In the genomic region with DNA sequence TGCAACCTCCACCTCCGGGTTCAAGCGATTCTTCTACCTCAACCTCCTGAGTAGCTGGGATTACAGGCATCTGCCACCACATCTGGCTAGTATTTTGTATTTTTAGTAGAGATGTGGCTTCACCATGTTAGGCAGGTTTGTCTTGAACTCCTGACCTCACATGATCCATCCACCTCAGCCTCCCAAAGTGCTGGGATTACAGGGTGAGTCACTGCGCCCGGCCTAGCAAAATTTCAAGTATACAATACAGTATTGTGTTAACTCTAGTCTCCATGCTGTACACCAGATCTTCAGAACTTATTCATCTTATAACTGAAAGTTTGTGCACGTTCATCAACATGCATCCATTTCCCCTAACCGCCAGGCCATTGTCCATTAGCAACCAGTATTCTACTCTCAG, we compare ENCODE assay signal across 32 cellular contexts.
"Had no signal": no experiment of that assay in that cellular context is flagged by ENCODE, and none has a peak within 500 bp of the region (broad histone marks: within the 10 kb centered on the region; RNA-seq: fewer than 3 reads in every experiment).

No MANE protein-coding gene starts in this region.

- H3K27ac ChIP-seq: adrenal gland, body of pancreas, brain microvascular endothelial cell, breast epithelium, VCaP had no signal

- ATAC-seq: activated CD8-positive, alpha-beta T cell treated with anti-CD3 and anti-CD28 coated beads for 36 hours; activated naive CD4-positive, alpha-beta T cell treated with anti-CD3 and anti-CD28 coated beads, Interleukin-2, amount 50 U/mL, for 72 hours; activated T-cell treated with anti-CD3 and anti-CD28 coated beads, Interleukin-2, amount 50 U/mL, for 4 hours; activated T-cell treated with anti-CD3 and anti-CD28 coated beads, Interleukin-2, amount 50 U/mL, for 72 hours; activated T-helper 17 cell treated with anti-CD3 and anti-CD28 coated beads, Interleukin-2, amount 50 U/mL, for 72 hours; body of pancreas had no signal

- H3K27me3 Mint-ChIP-seq: activated B cell treated with CpG ODN at 0.5 μM for 24 hours; activated CD4-positive, alpha-beta memory T cell treated with anti-CD3 and anti-CD28 coated beads for 36 hours; activated CD4-positive, alpha-beta T cell treated with anti-CD3 and anti-CD28 coated beads, Interleukin-2, amount 10 ng/mL, durations not matched to agents 24 days and 14 days; activated CD8-positive, alpha-beta T cell treated with anti-CD3 and anti-CD28 coated beads for 36 hours; activated naive CD4-positive, alpha-beta T cell treated with anti-CD3 and anti-CD28 coated beads, Interleukin-2, amount 10 ng/mL, durations not matched to agents 7 days and 5 days; activated naive CD8-positive, alpha-beta T cell treated with anti-CD3 and anti-CD28 coated beads for 36 hours; activated T-helper 17 cell treated with anti-CD3 and anti-CD28 coated beads, Interleukin-2, amount 50 U/mL, for 72 hours had no signal

- H3K36me3 Mint-ChIP-seq: activated CD4-positive, alpha-beta memory T cell treated with anti-CD3 and anti-CD28 coated beads for 36 hours; activated naive CD4-positive, alpha-beta T cell treated with anti-CD3 and anti-CD28 coated beads, Interleukin-2, amount 10 ng/mL, durations not matched to agents 7 days and 5 days; activated naive CD4-positive, alpha-beta T cell treated with anti-CD3 and anti-CD28 coated beads, Interleukin-2, amount 50 U/mL, for 72 hours; activated naive CD8-positive, alpha-beta T cell treated with anti-CD3 and anti-CD28 coated beads for 36 hours had no signal

- H3K36me3 ChIP-seq: adrenal gland, brain microvascular endothelial cell, breast epithelium had no signal

- DNase-seq: activated B cell treated with CpG ODN at 0.5 μM for 24 hours; activated CD4-positive, alpha-beta memory T cell treated with anti-CD3 and anti-CD28 coated beads for 36 hours; activated CD4-positive, alpha-beta T cell treated with anti-CD3 and anti-CD28 coated beads for 4 hours; activated CD4-positive, alpha-beta T cell treated with anti-CD3 and anti-CD28 coated beads, Interleukin-2, amount 10 ng/mL, durations not matched to agents 24 days and 14 days; activated CD4-positive, alpha-beta T cell treated with anti-CD3 and anti-CD28 coated beads, Interleukin-2, amount 50 U/mL, for 1 hour; activated CD4-positive, alpha-beta T cell treated with anti-CD3 and anti-CD28 coated beads, Interleukin-2, amount 50 U/mL, for 4 hours; activated CD4-positive, CD25-positive, alpha-beta regulatory T cell treated with anti-CD3 and anti-CD28 coated beads, Interleukin-2, amount 50 U/mL, for 72 hours; activated CD8-positive, alpha-beta memory T cell treated with anti-CD3 and anti-CD28 coated beads, Interleukin-2, amount 50 U/mL, for 4 hours; activated CD8-positive, alpha-beta T cell treated with anti-CD3 and anti-CD28 coated beads for 36 hours; activated effector memory CD4-positive, alpha-beta T cell treated with anti-CD3 and anti-CD28 coated beads, Interleukin-2, amount 50 U/mL, for 16 hours; activated naive CD4-positive, alpha-beta T cell treated with anti-CD3 and anti-CD28 coated beads, Interleukin-2, amount 10 ng/mL, durations not matched to agents 7 days and 5 days; activated naive CD4-positive, alpha-beta T cell treated with Interleukin-2 at 50 U/mL for 16 hours; activated naive CD8-positive, alpha-beta T cell treated with anti-CD3 and anti-CD28 coated beads for 36 hours; activated T-cell treated with anti-CD3 and anti-CD28 coated beads for 4 hours; activated T-cell treated with anti-CD3 and anti-CD28 coated beads, Interleukin-2, amount 50 U/mL, for 1 hour; activated T-cell treated with anti-CD3 and anti-CD28 coated beads, Interleukin-2, amount 50 U/mL, for 4 hours; activated T-cell treated with anti-CD3 and anti-CD28 coated beads, Interleukin-2, amount 50 U/mL, for 72 hours; adrenal gland; amniotic stem cell; aorta; body of pancreas; brain microvascular endothelial cell; central memory CD4-positive, alpha-beta T cell; T-helper 2 cell; T-helper 9 cell had no signal

- H3K27ac Mint-ChIP-seq: activated B cell treated with CpG ODN at 0.5 μM for 24 hours; activated CD4-positive, alpha-beta memory T cell treated with anti-CD3 and anti-CD28 coated beads for 36 hours; activated CD4-positive, alpha-beta T cell treated with anti-CD3 and anti-CD28 coated beads, Interleukin-2, amount 10 ng/mL, durations not matched to agents 24 days and 14 days; activated CD8-positive, alpha-beta T cell treated with anti-CD3 and anti-CD28 coated beads for 36 hours; activated naive CD4-positive, alpha-beta T cell treated with anti-CD3 and anti-CD28 coated beads, Interleukin-2, amount 10 ng/mL, durations not matched to agents 7 days and 5 days; activated naive CD4-positive, alpha-beta T cell treated with anti-CD3 and anti-CD28 coated beads, Interleukin-2, amount 50 U/mL, for 72 hours; activated naive CD8-positive, alpha-beta T cell treated with anti-CD3 and anti-CD28 coated beads for 36 hours; activated T-cell treated with anti-CD3 and anti-CD28 coated beads, Interleukin-2, amount 50 U/mL, for 72 hours; activated T-helper 1 cell treated with anti-CD3 and anti-CD28 coated beads, Interleukin-12 subunit alpha, Interleukin-12 subunit beta, Interleukin-2, Interleukin-4 antibody, amounts not matched to agents 30 ng/mL and 10 ng/mL and 1 ng/mL, durations not matched to agents 14 hours and 24 hours and 36 hours; activated T-helper 17 cell treated with anti-CD3 and anti-CD28 coated beads, Interleukin-2, amount 50 U/mL, for 72 hours; T-helper 1 cell treated with Interleukin-12 subunit alpha and Interleukin-12 subunit beta and Interleukin-4 antibody, amounts not matched to agents 30 μg/mL and 1 μg/mL, for 36 hours; T-helper 2 cell treated with Interferon-gamma antibody and Interleukin-4, amounts not matched to agents 5 μg/mL and 100 μg/mL, for 36 hours had no signal

- H3K4me1 Mint-ChIP-seq: activated B cell treated with CpG ODN at 0.5 μM for 24 hours; activated CD4-positive, alpha-beta T cell treated with anti-CD3 and anti-CD28 coated beads, Interleukin-2, amount 10 ng/mL, durations not matched to agents 24 days and 14 days; activated naive CD4-positive, alpha-beta T cell treated with anti-CD3 and anti-CD28 coated beads, Interleukin-2, amount 10 ng/mL, durations not matched to agents 7 days and 5 days; activated naive CD8-positive, alpha-beta T cell treated with anti-CD3 and anti-CD28 coated beads for 36 hours; activated T-helper 17 cell treated with anti-CD3 and anti-CD28 coated beads, Interleukin-2, amount 50 U/mL, for 72 hours had no signal

- H3K4me1 ChIP-seq: adrenal gland, body of pancreas, breast epithelium had no signal

- H3K9me3 Mint-ChIP-seq: activated CD4-positive, alpha-beta T cell treated with anti-CD3 and anti-CD28 coated beads, Interleukin-2, amount 10 ng/mL, durations not matched to agents 24 days and 14 days; activated T-helper 1 cell treated with anti-CD3 and anti-CD28 coated beads, Interleukin-12 subunit alpha, Interleukin-12 subunit beta, Interleukin-2, Interleukin-4 antibody, amounts not matched to agents 30 ng/mL and 10 ng/mL and 1 ng/mL, durations not matched to agents 14 hours and 24 hours and 36 hours had no signal

- H3K9me3 ChIP-seq: adrenal gland, body of pancreas, breast epithelium had no signal

- H3K27me3 ChIP-seq: adrenal gland, body of pancreas, brain microvascular endothelial cell, breast epithelium had no signal

- H3K4me3 ChIP-seq: adrenal gland, body of pancreas, breast epithelium had no signal

- H3K4me3 Mint-ChIP-seq: activated B cell treated with CpG ODN at 0.5 μM for 24 hours; activated CD4-positive, alpha-beta memory T cell treated with anti-CD3 and anti-CD28 coated beads for 36 hours; activated CD4-positive, alpha-beta T cell treated with anti-CD3 and anti-CD28 coated beads, Interleukin-2, amount 10 ng/mL, durations not matched to agents 24 days and 14 days; activated CD8-positive, alpha-beta T cell treated with anti-CD3 and anti-CD28 coated beads for 36 hours; activated naive CD4-positive, alpha-beta T cell treated with anti-CD3 and anti-CD28 coated beads, Interleukin-2, amount 10 ng/mL, durations not matched to agents 7 days and 5 days; activated naive CD8-positive, alpha-beta T cell treated with anti-CD3 and anti-CD28 coated beads for 36 hours; activated T-cell treated with anti-CD3 and anti-CD28 coated beads, Interleukin-2, amount 50 U/mL, for 4 hours; activated T-cell treated with anti-CD3 and anti-CD28 coated beads, Interleukin-2, amount 50 U/mL, for 72 hours; activated T-helper 1 cell treated with anti-CD3 and anti-CD28 coated beads, Interleukin-12 subunit alpha, Interleukin-12 subunit beta, Interleukin-2, Interleukin-4 antibody, amounts not matched to agents 30 ng/mL and 10 ng/mL and 1 ng/mL, durations not matched to agents 14 hours and 24 hours and 36 hours; activated T-helper 17 cell treated with anti-CD3 and anti-CD28 coated beads, Interleukin-2, amount 50 U/mL, for 72 hours; T-helper 1 cell treated with Interleukin-12 subunit alpha and Interleukin-12 subunit beta and Interleukin-4 antibody, amounts not matched to agents 30 μg/mL and 1 μg/mL, for 36 hours; T-helper 2 cell treated with Interferon-gamma antibody and Interleukin-4, amounts not matched to agents 5 μg/mL and 100 μg/mL, for 36 hours had no signal
